14 cellular contexts compared by ENCODE assay signal in the genomic region with DNA sequence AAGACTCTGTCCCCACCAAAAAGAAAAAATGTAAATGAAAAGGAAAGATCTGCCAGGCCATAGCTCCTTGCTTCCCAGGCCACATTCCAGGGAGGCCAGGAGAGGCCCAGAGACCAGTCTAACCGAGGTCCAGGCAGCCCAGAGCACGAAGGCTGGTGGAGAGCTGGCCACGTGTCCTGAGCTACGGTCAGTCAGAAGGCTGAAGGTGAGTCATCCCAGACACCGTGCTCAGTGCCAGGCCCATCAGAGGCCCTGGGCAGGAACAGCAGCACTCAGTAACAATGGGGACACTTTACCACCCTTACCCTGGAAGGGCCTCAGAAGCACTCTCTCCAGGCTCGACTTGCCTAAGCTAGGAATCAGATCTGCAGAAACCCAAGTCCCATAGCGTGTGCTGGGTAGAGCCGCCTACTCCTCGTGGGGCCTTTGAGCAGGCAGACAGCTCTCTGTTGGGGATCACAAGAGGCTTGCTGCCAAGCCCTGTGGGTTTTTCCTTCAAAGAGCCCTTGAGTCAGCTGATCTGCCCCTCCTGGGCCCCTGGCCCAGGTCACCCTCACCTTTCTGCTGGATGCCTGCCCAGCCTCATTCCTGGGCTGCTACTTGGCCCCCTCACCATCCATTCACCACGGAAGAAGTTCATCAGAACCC. TPM values are rescaled to one million over a fixed set of nuclear protein-coding genes. Genes with fewer than 3 reads are reported as not detected.
DNase-seq lines count a peak whose midpoint lies in the region; ATAC-seq and TF ChIP-seq lines count a peak whose summit lies in the region.
"Had no signal": no experiment of that assay in that cellular context is flagged by ENCODE, and none has a peak within 500 bp of the region (broad histone marks: within the 10 kb centered on the region; RNA-seq: fewer than 3 reads in every experiment).

No MANE protein-coding gene starts in this region.

- intact Hi-C loops in PC-3 (cut with micrococcal nuclease) = no loop called here

- H3K9me2 ChIP-seq in PC-3 (replicated peaks; ENCODE audit: low read length) = no peaks in the 10 kb centered on the region

- no peak for TF ChIP-seq CTCF in PC-3 (conservative IDR thresholded peaks at IDR 0.05; ENCODE audit: low read depth, low read length)
- TF ChIP-seq CTCF in cardiac fibroblast (IDR thresholded peaks at IDR 0.05; ENCODE audit: low read depth, low read length) = no peak
- no peak for TF ChIP-seq CTCF in osteoblast (IDR thresholded peaks at IDR 0.05; ENCODE audit: extremely low read depth, low read depth, low read length)

- DNase-seq in EH (ENCODE audit: low read depth) (peak; percentile 54), PC-3 (peak; percentile 51), cardiac fibroblast (ENCODE audit: low read depth in 2 of 2) (peak; percentile 68 to 77), osteoblast (ENCODE audit: insufficient read length, low spot score, missing footprints) (peak; percentile 93), retina (no peak), NCI-H748 (lab: John Stamatoyannopoulos, UW; ENCODE audit: unreplicated experiment) (no peak), germinal center (ENCODE audit: low spot score) (no peak)
- DNase-seq: CD8-positive, alpha-beta memory T cell; head of caudate nucleus; Kasumi-1; stimulated activated naive B cell treated with anti-CD40 and anti-IgM and Interleukin-4, amounts not matched to agents 10 μg/mL and 1 μg/mL and 100 μg/mL, for 72 hours had no signal

- H3K9me3 ChIP-seq in PC-3 (ENCODE audit: low read length) = no peaks in the 10 kb centered on the region
- no peaks in the 10 kb centered on the region for H3K9me3 ChIP-seq in osteoblast (ENCODE audit: low read depth, low read length)

- no peak overlapping the region for H3K27ac ChIP-seq in PC-3 (ENCODE audit: low read length)
- H3K27ac ChIP-seq in osteoblast (ENCODE audit: low read depth, low read length) = peak overlapping the region; percentile 65
- H3K27ac ChIP-seq: RWPE1 had no signal

- BruUV-seq in PC-3 (replicated peaks; lab: Mats Ljungman, UMichigan) = no TSS peak

- no peaks in the 10 kb centered on the region for H3K79me2 ChIP-seq in PC-3 (ENCODE audit: low read length)
- H3K79me2 ChIP-seq in osteoblast (ENCODE audit: insufficient read depth, low read length) = no peaks in the 10 kb centered on the region

- H3K36me3 ChIP-seq in PC-3 (ENCODE audit: low read depth, low read length) = no peaks in the 10 kb centered on the region
- H3K36me3 ChIP-seq in osteoblast (ENCODE audit: insufficient read depth, low read length) = no peaks in the 10 kb centered on the region

- CTCF ChIA-PET in PC-3 (lab: Charles Lee) = interaction anchor here (1.0 kb wide), 1 partner anchor 276 kb away, joined by 3 read pairs; no protein-coding TSS in a partner anchor

- H3F3A ChIP-seq in PC-3 (ENCODE audit: low read length, unreplicated experiment) = no peaks in the 10 kb centered on the region

- H3K4me1 ChIP-seq in PC-3 (ENCODE audit: insufficient read depth, low read length) = peaks cover 21% of the 10 kb centered on the region
- peaks cover 18% of the 10 kb centered on the region for H3K4me1 ChIP-seq in osteoblast (ENCODE audit: insufficient read depth, low read length)

- peak; percentile 72 for ATAC-seq in PC-3
- no peak for ATAC-seq in GM18870 (IDR thresholded peaks at IDR 0.05; ENCODE audit: unreplicated experiment)
- ATAC-seq: activated naive CD4-positive, alpha-beta T cell treated with anti-CD3 and anti-CD28 coated beads, Interleukin-2, amount 50 U/mL, for 72 hours; stimulated activated naive B cell treated with anti-CD40 and anti-IgM and Interleukin-4, amounts not matched to agents 10 μg/mL and 1 μg/mL and 100 μg/mL, for 72 hours had no signal

- H4K20me1 ChIP-seq in PC-3 (ENCODE audit: low read length) = no peaks in the 10 kb centered on the region
- no peaks in the 10 kb centered on the region for H4K20me1 ChIP-seq in osteoblast (ENCODE audit: insufficient read depth, low read length)

- H2AFZ ChIP-seq in PC-3 (ENCODE audit: low read length) (no peak overlapping the region), osteoblast (ENCODE audit: low read length) (peak overlapping the region; percentile 81)

- POLR2A ChIA-PET in PC-3 (lab: Charles Lee; ENCODE audit: unreplicated experiment) = no interaction called here

- H3K4me2 ChIP-seq in PC-3 (ENCODE audit: low read length) (no peak overlapping the region), osteoblast (ENCODE audit: insufficient read depth, low read length) (no peak overlapping the region)

- H3K9ac ChIP-seq in PC-3 (ENCODE audit: low read length) = no peak overlapping the region

- no peaks in the 10 kb centered on the region for H3K27me3 ChIP-seq in PC-3 (ENCODE audit: low read length)
- no peaks in the 10 kb centered on the region for H3K27me3 ChIP-seq in osteoblast (ENCODE audit: insufficient read depth, low read length)

- H3K4me3 ChIP-seq in PC-3 (ENCODE audit: low read length) (no peak overlapping the region), cardiac fibroblast (replicated peaks in 1 of 2; ENCODE audit: low read depth in 2 of 2, low read length in 2 of 2) (no peak overlapping the region), osteoblast (ENCODE audit: insufficient read depth, low read length) (no peak overlapping the region)

RNA-seq across cellular contexts. Expression of a gene that starts 11.6 kb away (rescaled TPM):
- total RNA-seq in PC-3 (2014; rRNA removed) (259 and 358 TPM in 2 replicates), osteoblast (24.2 and 33.7 TPM in 2 replicates)

RNA-seq across cellular contexts. Expression of a gene that starts 24.8 kb away (rescaled TPM):
- total RNA-seq in PC-3 (2014; rRNA removed) (4.1 and 5.8 TPM in 2 replicates), osteoblast (9.4 and 14.1 TPM in 2 replicates)

RNA-seq across cellular contexts. Expression of a gene that starts 45.7 kb away (rescaled TPM):
- total RNA-seq in PC-3 (2014; rRNA removed) = 336 and 427 TPM in 2 replicates
- 37.1 and 37.3 TPM in 2 replicates for total RNA-seq in osteoblast

Comparison
In these comparisons a context has a peak if more than half of its experiments do, and no peak if none do; other contexts are left out.
1. DNase-seq: peak in EH (single experiment), PC-3 (single experiment), cardiac fibroblast (2 of 2) and osteoblast (single experiment); none in retina (single experiment), NCI-H748 (single experiment) and germinal center (single experiment).